In the genomic region with DNA sequence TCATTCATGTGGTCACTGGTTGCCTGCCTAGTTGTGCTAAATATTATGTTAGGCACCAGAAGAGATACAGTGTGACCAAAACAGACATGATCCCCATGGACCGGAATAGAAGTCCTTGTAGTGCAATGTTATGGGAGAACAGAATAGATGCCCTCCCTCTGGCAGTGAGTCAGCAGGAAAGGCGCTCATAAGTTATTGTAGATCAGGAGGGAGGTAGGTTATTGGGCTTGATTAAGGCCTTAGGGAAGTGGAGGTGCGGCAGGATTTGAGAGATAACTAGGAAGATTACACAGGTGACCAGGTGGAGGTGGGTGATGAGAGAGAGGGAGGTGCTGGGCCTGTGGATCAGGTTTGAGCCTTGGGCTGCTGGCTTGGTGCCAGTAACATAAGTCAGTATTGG, we compare ENCODE assay signal across 17 cellular contexts. TPM values are rescaled to one million over a fixed set of nuclear protein-coding genes. Genes with fewer than 3 reads are reported as not detected.
DNase-seq lines count a peak whose midpoint lies in the region; ATAC-seq, FAIRE-seq and TF ChIP-seq lines count a peak whose summit lies in the region.
"Had no signal": no experiment of that assay in that cellular context is flagged by ENCODE, and none has a peak within 500 bp of the region (broad histone marks: within the 10 kb centered on the region; RNA-seq: fewer than 3 reads in every experiment).

No MANE protein-coding gene starts in this region.

- TF ChIP-seq POLR2A in gastroesophageal sphincter (IDR thresholded peaks at IDR 0.05), result no peak

- H3K36me3 ChIP-seq in upper lobe of right lung (no peaks in the 10 kb centered on the region), gastroesophageal sphincter (no peaks in the 10 kb centered on the region)

- H3K27ac ChIP-seq in C4-2B, result peak overlapping the region; percentile 58
- H3K27ac ChIP-seq in upper lobe of right lung, result no peak overlapping the region
- H3K27ac ChIP-seq in gastroesophageal sphincter, result no peak overlapping the region

- H3K4me3 ChIP-seq in upper lobe of right lung (no peak overlapping the region), gastroesophageal sphincter (no peak overlapping the region)

- DNase-seq in GM19239 (ENCODE audit: insufficient read length, low spot score) (no peak), T-helper 17 cell (no peak), kidney tubule cell (ENCODE audit: low spot score) (peak; percentile 23), upper lobe of right lung (no peak)
- no peak for DNase-seq in central memory CD4-positive, alpha-beta T cell
- DNase-seq: activated CD4-positive, alpha-beta T cell treated with anti-CD3 and anti-CD28 coated beads for 36 hours; H9; kidney; NCI-H774; nucleus accumbens; right cardiac atrium had no signal

- intact Hi-C loops in upper lobe of right lung (cut with DNase I), result no loop called here

- no peak overlapping the region for H3K4me3 Mint-ChIP-seq in T-helper 17 cell
- H3K4me3 Mint-ChIP-seq: activated CD4-positive, alpha-beta T cell treated with anti-CD3 and anti-CD28 coated beads for 36 hours; H9 had no signal

- TF ChIP-seq CTCF in C4-2B (conservative IDR thresholded peaks at IDR 0.05), result no peak
- TF ChIP-seq CTCF in upper lobe of right lung (IDR thresholded peaks at IDR 0.05), result no peak
- TF ChIP-seq CTCF in gastroesophageal sphincter (IDR thresholded peaks at IDR 0.05), result no peak

- H3K9me3 ChIP-seq in T-helper 17 cell (ENCODE audit: control insufficient read depth, low read length, poor library complexity, severe bottlenecking) (no peaks in the 10 kb centered on the region), upper lobe of right lung (no peaks in the 10 kb centered on the region), gastroesophageal sphincter (no peaks in the 10 kb centered on the region)

- peaks cover 29% of the 10 kb centered on the region for H3K4me1 Mint-ChIP-seq in T-helper 17 cell

- no peaks in the 10 kb centered on the region for H3K36me3 Mint-ChIP-seq in T-helper 17 cell (ENCODE audit: low read depth)

- FAIRE-seq in GM19239 (lab: Jason Lieb, UNC), result peak; percentile 74
- FAIRE-seq: D721Med, kidney, RCC 7860 had no signal

- 95 to 100% methylated on average over 1 to 3 of the region's 3 CpGs for WGBS in gastroesophageal sphincter (ENCODE audit: low coverage in 1 of 2), 2 donors

- no peaks in the 10 kb centered on the region for H3K27me3 Mint-ChIP-seq in T-helper 17 cell
- H3K27me3 Mint-ChIP-seq: activated CD4-positive, alpha-beta T cell treated with anti-CD3 and anti-CD28 coated beads for 36 hours had no signal

- peak overlapping the region; percentile 48 for H3K27ac Mint-ChIP-seq in T-helper 17 cell
- H3K27ac Mint-ChIP-seq: activated CD4-positive, alpha-beta T cell treated with anti-CD3 and anti-CD28 coated beads for 36 hours; H9 had no signal

- peaks cover 20% of the 10 kb centered on the region for H3K4me1 ChIP-seq in upper lobe of right lung
- peaks cover 0 to 7% (median 0%) of the 10 kb centered on the region in 3 donors for H3K4me1 ChIP-seq in gastroesophageal sphincter

- ATAC-seq in T-helper 17 cell (no peak), upper lobe of right lung (no peak), HG02759 (IDR thresholded peaks at IDR 0.05; ENCODE audit: unreplicated experiment) (no peak), gastroesophageal sphincter (no peak)
- ATAC-seq: activated CD4-positive, alpha-beta T cell treated with anti-CD3 and anti-CD28 coated beads for 36 hours; activated naive CD4-positive, alpha-beta T cell treated with anti-CD3 and anti-CD28 coated beads, Interleukin-2, amount 50 U/mL, for 72 hours; right cardiac atrium had no signal

- H3K27me3 ChIP-seq in upper lobe of right lung (no peaks in the 10 kb centered on the region), gastroesophageal sphincter (peaks cover 3% of the 10 kb centered on the region)

- TF ChIP-seq EP300 in gastroesophageal sphincter (IDR thresholded peaks at IDR 0.05), result no peak

RNA-seq across cellular contexts. Expression of gene MCTP2, which starts 5.3 kb away (rescaled TPM):
- total RNA-seq in T-helper 17 cell (10 to 100 TPM; 16.2 to 23.1 TPM), upper lobe of right lung (35.3 TPM), gastroesophageal sphincter (10 to 100 TPM in 1 of 4 donors, 1 to 10 TPM in 3; 1.5 to 10.3 (median 5.7) TPM)
